In genomic region chr6:87391334-87391733, GRCh38 we compare ENCODE assay signal across 8 cellular contexts. TPM values are rescaled to one million over a fixed set of nuclear protein-coding genes. Genes with fewer than 3 reads are reported as not detected.
DNase-seq lines count a peak whose midpoint lies in the region; ATAC-seq and TF ChIP-seq lines count a peak whose summit lies in the region.

No MANE protein-coding gene starts in this region.

- no peaks in the 10 kb centered on the region for H3K36me3 ChIP-seq in DOHH2 (ENCODE audit: control insufficient read depth, low read length)
- no peaks in the 10 kb centered on the region for H3K36me3 ChIP-seq in mesendoderm (ENCODE audit: control insufficient read depth, insufficient read depth, low read length)

- H3K9ac ChIP-seq in mesendoderm (ENCODE audit: low read length), result no peak overlapping the region

- H3K18ac ChIP-seq in mesendoderm (ENCODE audit: low read length), result no peak overlapping the region

- H3K27me3 ChIP-seq in DOHH2 (ENCODE audit: control insufficient read depth, low read length) (no peaks in the 10 kb centered on the region), mesendoderm (ENCODE audit: insufficient read depth, low read length, poor library complexity) (no peaks in the 10 kb centered on the region)

- H3K27me3 Mint-ChIP-seq in stimulated activated naive CD8-positive, alpha-beta T cell treated with anti-CD3 and anti-CD28 coated beads, Interleukin-15, amount 100 ng/mL, for 72 hours, result no peaks in the 10 kb centered on the region
- no peaks in the 10 kb centered on the region for H3K27me3 Mint-ChIP-seq in stimulated activated memory B cell treated with anti-CD40 and anti-IgM and Interleukin-4, amounts not matched to agents 10 μg/mL and 1 μg/mL and 100 μg/mL, for 72 hours

- H3K9me3 Mint-ChIP-seq in stimulated activated naive CD8-positive, alpha-beta T cell treated with anti-CD3 and anti-CD28 coated beads, Interleukin-15, amount 100 ng/mL, for 72 hours, result no peaks in the 10 kb centered on the region
- H3K9me3 Mint-ChIP-seq in stimulated activated memory B cell treated with anti-CD40 and anti-IgM and Interleukin-4, amounts not matched to agents 10 μg/mL and 1 μg/mL and 100 μg/mL, for 72 hours, result no peaks in the 10 kb centered on the region

- H3K27ac Mint-ChIP-seq in stimulated activated naive CD8-positive, alpha-beta T cell treated with anti-CD3 and anti-CD28 coated beads, Interleukin-15, amount 100 ng/mL, for 72 hours, result peak overlapping the region in 1 of 2 donors; percentile 86
- no peak overlapping the region for H3K27ac Mint-ChIP-seq in stimulated activated memory B cell treated with anti-CD40 and anti-IgM and Interleukin-4, amounts not matched to agents 10 μg/mL and 1 μg/mL and 100 μg/mL, for 72 hours

- H3K4me1 ChIP-seq in DOHH2 (ENCODE audit: control insufficient read depth, low read length) (peaks cover 6% of the 10 kb centered on the region), mesendoderm (ENCODE audit: control insufficient read depth, low read depth, low read length) (no peaks in the 10 kb centered on the region)

- in situ Hi-C loops in astrocyte of the cerebellum (cut with HindIII; ENCODE audit: low sequenced_read_pairs), result no loop called here

- no peak overlapping the region for H3K4ac ChIP-seq in mesendoderm (ENCODE audit: low read depth, low read length)

- H2BK120ac ChIP-seq in mesendoderm (ENCODE audit: low read depth, low read length), result no peak overlapping the region

- no peaks in the 10 kb centered on the region for H4K20me1 ChIP-seq in DOHH2 (ENCODE audit: control insufficient read depth, insufficient read depth, low read depth, low read length)

- peak; percentile 55 for ATAC-seq in GM21390 (IDR thresholded peaks at IDR 0.05; ENCODE audit: unreplicated experiment)
- no peak for ATAC-seq in GM18868 (IDR thresholded peaks at IDR 0.05; ENCODE audit: unreplicated experiment)
- no peak for ATAC-seq in stimulated activated naive CD8-positive, alpha-beta T cell treated with anti-CD3 and anti-CD28 coated beads, Interleukin-15, amount 100 ng/mL, for 72 hours
- ATAC-seq in stimulated activated memory B cell treated with anti-CD40 and anti-IgM and Interleukin-4, amounts not matched to agents 10 μg/mL and 1 μg/mL and 100 μg/mL, for 72 hours, result no peak

- no peaks in the 10 kb centered on the region for H3K9me2 ChIP-seq in DOHH2 (replicated peaks; ENCODE audit: control insufficient read depth, low read length)

- DNase-seq in NCI-H1105 treated with DMSO at 0.1 percent for 48 hours (lab: John Stamatoyannopoulos, UW) (peak; percentile 44), astrocyte of the cerebellum (ENCODE audit: low read depth) (no peak), mesendoderm (peak; percentile 71)
- no peak for DNase-seq in stimulated activated naive CD8-positive, alpha-beta T cell treated with anti-CD3 and anti-CD28 coated beads, Interleukin-15, amount 100 ng/mL, for 72 hours

- H3F3A ChIP-seq in DOHH2 (ENCODE audit: control insufficient read depth, insufficient read depth), result no peaks in the 10 kb centered on the region

- H3K4me3 ChIP-seq in DOHH2 (ENCODE audit: low read length) (no peak overlapping the region), astrocyte of the cerebellum (ENCODE audit: low read depth, low read length) (no peak overlapping the region), mesendoderm (ENCODE audit: low read length) (no peak overlapping the region)

- H4K5ac ChIP-seq in mesendoderm (ENCODE audit: low read length), result no peak overlapping the region

- no peak overlapping the region for H3K23ac ChIP-seq in mesendoderm (ENCODE audit: low read length)

- TF ChIP-seq CTCF in DOHH2 (IDR thresholded peaks at IDR 0.05; ENCODE audit: low read depth, low read length, poor library complexity, severe bottlenecking) (peak; percentile 56), astrocyte of the cerebellum (IDR thresholded peaks at IDR 0.05; ENCODE audit: low read depth, low read length, missing control alignments) (peak; percentile 53)

- no peak overlapping the region for H3K56ac ChIP-seq in mesendoderm (ENCODE audit: low read length)

- H3K4me3 Mint-ChIP-seq in stimulated activated naive CD8-positive, alpha-beta T cell treated with anti-CD3 and anti-CD28 coated beads, Interleukin-15, amount 100 ng/mL, for 72 hours, result no peak overlapping the region
- H3K4me3 Mint-ChIP-seq in stimulated activated memory B cell treated with anti-CD40 and anti-IgM and Interleukin-4, amounts not matched to agents 10 μg/mL and 1 μg/mL and 100 μg/mL, for 72 hours, result no peak overlapping the region

- H2BK15ac ChIP-seq in mesendoderm (replicated peaks; ENCODE audit: low read depth), result no peak overlapping the region

- H3K79me2 ChIP-seq in DOHH2 (ENCODE audit: control insufficient read depth, low read length) (no peaks in the 10 kb centered on the region), mesendoderm (ENCODE audit: control insufficient read depth, insufficient read depth, low read length) (no peaks in the 10 kb centered on the region)

- no peak overlapping the region for H4K8ac ChIP-seq in mesendoderm (ENCODE audit: low read depth, low read length)

- H2AK5ac ChIP-seq in mesendoderm (ENCODE audit: low read length), result no peak overlapping the region

- no CpG with 5 or more reads among the region's 3 CpGs for WGBS in mesendoderm (ENCODE audit: extremely low coverage, insufficient coverage, low lambda C conversion rate)

- H3K36me3 Mint-ChIP-seq in stimulated activated memory B cell treated with anti-CD40 and anti-IgM and Interleukin-4, amounts not matched to agents 10 μg/mL and 1 μg/mL and 100 μg/mL, for 72 hours, result no peaks in the 10 kb centered on the region

- H3K4me1 Mint-ChIP-seq in stimulated activated naive CD8-positive, alpha-beta T cell treated with anti-CD3 and anti-CD28 coated beads, Interleukin-15, amount 100 ng/mL, for 72 hours, result no peaks in the 10 kb centered on the region
- H3K4me1 Mint-ChIP-seq in stimulated activated memory B cell treated with anti-CD40 and anti-IgM and Interleukin-4, amounts not matched to agents 10 μg/mL and 1 μg/mL and 100 μg/mL, for 72 hours, result no peaks in the 10 kb centered on the region

- no peaks in the 10 kb centered on the region for H3K9me3 ChIP-seq in DOHH2 (ENCODE audit: control insufficient read depth, insufficient read depth, low read length)

- no peak overlapping the region for H3K27ac ChIP-seq in DOHH2 (ENCODE audit: low read depth, low read length)
- H3K27ac ChIP-seq in mesendoderm (ENCODE audit: low read depth, low read length), result no peak overlapping the region

- H2BK5ac ChIP-seq in mesendoderm (ENCODE audit: low read length), result no peak overlapping the region

- H3K4me2 ChIP-seq in DOHH2 (ENCODE audit: low read length) (no peak overlapping the region), mesendoderm (ENCODE audit: low read length) (no peak overlapping the region)

- no peaks in the 10 kb centered on the region for H3K79me1 ChIP-seq in mesendoderm (ENCODE audit: low read length)

RNA-seq across cellular contexts. Expression of gene CFAP206, which starts 16.4 kb away (rescaled TPM):
- 0.03 TPM for polyA plus RNA-seq in mesendoderm (2013, experiment 1 of 2)
- polyA plus RNA-seq in mesendoderm (2013, experiment 2 of 2), result 0.04 TPM

RNA-seq across cellular contexts. Expression of gene C6orf163, which starts 46.7 kb away (rescaled TPM):
- 0.70 TPM for polyA plus RNA-seq in mesendoderm (2013, experiment 1 of 2)
- polyA plus RNA-seq in mesendoderm (2013, experiment 2 of 2), result 0.78 TPM

Comparison
In these comparisons a context has a peak if more than half of its experiments do, and no peak if none do; other contexts are left out.
1. DNase-seq: peak in NCI-H1105 treated with DMSO at 0.1 percent for 48 hours (single experiment) and mesendoderm (single experiment); none in astrocyte of the cerebellum (single experiment) and stimulated activated naive CD8-positive, alpha-beta T cell treated with anti-CD3 and anti-CD28 coated beads, Interleukin-15, amount 100 ng/mL, for 72 hours (0 of 2).